8 cellular contexts compared by ENCODE assay signal in genomic region chr16:12033867-12034544, GRCh38. TPM values are rescaled to one million over a fixed set of nuclear protein-coding genes. Genes with fewer than 3 reads are reported as not detected.
DNase-seq lines count a peak whose midpoint lies in the region; ATAC-seq and TF ChIP-seq lines count a peak whose summit lies in the region.
"Not testable (repeated sequence)": the region's sequence is repeated elsewhere in the genome, so short reads cannot be mapped to it uniquely, and the experiment has no call there.

No MANE protein-coding gene starts in this region.

- not testable (repeated sequence) for H3K4me3 Mint-ChIP-seq in T-helper 17 cell
- H3K4me3 Mint-ChIP-seq in naive B cell = peak overlapping the region; percentile 66 to 92 (median 78)

- DNase-seq in Ammon's horn (ENCODE audit: low spot score) (peak; percentile 54), GM12865 (ENCODE audit: low read depth) (peak; percentile 51), NOMO-1 (lab: John Stamatoyannopoulos, UW; ENCODE audit: unreplicated experiment in 2 of 2) (peak; percentile 19 to 42), naive B cell (peak; percentile 86)
- DNase-seq in T-helper 17 cell; Right ventricle myocardium inferior (ENCODE audit: missing footprints): not testable (repeated sequence)
- peak; percentile 4 for DNase-seq in stimulated activated naive CD8-positive, alpha-beta T cell treated with anti-CD3 and anti-CD28 coated beads, Interleukin-15, Interleukin-2, amounts not matched to agents 100 U/mL and 50 U/mL, for 24 hours

- H3K4me3 ChIP-seq in GM12865 (ENCODE audit: low read depth, low read length) = not testable (repeated sequence)

- peak overlapping the region; percentile 16 for H3K27ac Mint-ChIP-seq in T-helper 17 cell
- H3K27ac Mint-ChIP-seq in naive B cell = peak overlapping the region; percentile 96 to 100 (median 99)

- intact Hi-C loops in Right ventricle myocardium inferior (cut with DNase I) = not testable (repeated sequence)

- H3K9me3 ChIP-seq in T-helper 17 cell (ENCODE audit: control insufficient read depth, low read length, poor library complexity, severe bottlenecking) = not testable (repeated sequence)

- ATAC-seq in HG03097 (IDR thresholded peaks at IDR 0.05; ENCODE audit: low FRiP score, unreplicated experiment) (peak; percentile 42), T-helper 17 cell (peak; percentile 68), Right ventricle myocardium inferior (peak; percentile 24), naive B cell (ENCODE audit: low read depth in 2 of 2) (peak; percentile 75 to 77)
- not testable (repeated sequence) for ATAC-seq in stimulated activated naive CD8-positive, alpha-beta T cell treated with anti-CD3 and anti-CD28 coated beads, Interleukin-15, Interleukin-2, amounts not matched to agents 100 U/mL and 50 U/mL, for 24 hours

- not testable (repeated sequence) for TF ChIP-seq CTCF in GM12865 (IDR thresholded peaks at IDR 0.05; ENCODE audit: insufficient read depth, low read depth, low read length, missing control alignments)

- H3K9me3 Mint-ChIP-seq in naive B cell = not testable (repeated sequence)

- H3K4me1 Mint-ChIP-seq in T-helper 17 cell = not testable (repeated sequence)
- peaks cover 66 to 94% (median 87%) of the 10 kb centered on the region in 3 donors for H3K4me1 Mint-ChIP-seq in naive B cell

- not testable (repeated sequence) for H3K36me3 Mint-ChIP-seq in T-helper 17 cell (ENCODE audit: low read depth)
- H3K36me3 Mint-ChIP-seq in naive B cell = peaks cover 15 to 18% of the 10 kb centered on the region in 2 donors

- not testable (repeated sequence) for H3K27me3 Mint-ChIP-seq in T-helper 17 cell, naive B cell

RNA-seq across cellular contexts. Expression of gene SNX29, which starts 57.5 kb away (rescaled TPM):
- total RNA-seq in T-helper 17 cell (10 to 100 TPM; 31.0 to 33.3 TPM), Right ventricle myocardium inferior (11.4 TPM)
- polyA plus RNA-seq in naive B cell (ENCODE audit: low read depth in 6 of 6) = 100 to 1,000 TPM in 5 of 6 donors, 10 to 100 TPM in 1; 96.0 to 209 (median 155) TPM
